ENCODE assay signal across 35 cellular contexts in the genomic region with DNA sequence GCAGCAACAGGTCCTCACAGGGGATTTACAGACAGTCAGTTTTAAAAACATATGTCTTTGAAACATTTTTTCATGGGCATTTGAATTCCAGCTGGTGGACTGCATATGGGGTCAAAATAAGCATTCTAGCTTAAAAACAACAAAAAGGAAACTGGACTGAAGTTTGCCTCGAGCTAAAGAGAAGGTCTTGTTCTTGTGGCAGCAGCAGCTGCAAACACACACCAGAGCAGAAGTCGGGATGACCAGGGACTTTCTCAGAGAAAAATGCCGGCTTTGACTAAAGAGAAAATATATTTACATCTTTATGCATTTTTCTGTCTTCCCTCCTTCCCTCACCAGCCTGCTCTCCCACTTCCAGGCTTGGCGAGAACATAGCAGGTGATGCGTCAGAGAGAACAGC.
"Had no signal": no experiment of that assay in that cellular context is flagged by ENCODE, and none has a peak within 500 bp of the region (broad histone marks: within the 10 kb centered on the region; RNA-seq: fewer than 3 reads in every experiment).

No MANE protein-coding gene starts in this region.

- H3K4me3 ChIP-seq: adrenal gland, body of pancreas, coronary artery, dorsolateral prefrontal cortex, gastrocnemius medialis, heart left ventricle had no signal

- H3K27me3 Mint-ChIP-seq: activated B cell treated with CpG ODN at 0.5 μM for 24 hours had no signal

- H3K4me1 Mint-ChIP-seq: activated B cell treated with CpG ODN at 0.5 μM for 24 hours; activated T-helper 17 cell treated with anti-CD3 and anti-CD28 coated beads, Interleukin-2, amount 50 U/mL, for 72 hours; endodermal cell; T-helper 17 cell had no signal

- H3K4me3 Mint-ChIP-seq: activated B cell treated with CpG ODN at 0.5 μM for 24 hours; activated CD8-positive, alpha-beta T cell treated with anti-CD3 and anti-CD28 coated beads for 36 hours; activated naive CD8-positive, alpha-beta T cell; activated T-cell treated with anti-CD3 and anti-CD28 coated beads, Interleukin-2, amount 50 U/mL, for 4 hours; activated T-helper 17 cell treated with anti-CD3 and anti-CD28 coated beads, Interleukin-2, amount 50 U/mL, for 72 hours; dendritic cell treated with granulocyte-macrophage colony-stimulating factor and Interleukin-4, amounts not matched to agents 40 ng/mL and 50 ng/mL, for 4 days; endodermal cell; T-helper 17 cell; T-helper 2 cell treated with Interferon-gamma antibody and Interleukin-4, amounts not matched to agents 5 μg/mL and 100 μg/mL, for 36 hours had no signal

- H3K27ac ChIP-seq: adrenal gland, body of pancreas, coronary artery, dorsolateral prefrontal cortex, foreskin keratinocyte, gastrocnemius medialis, heart left ventricle, WERI-Rb-1 had no signal

- H3K27ac Mint-ChIP-seq: activated B cell treated with CpG ODN at 0.5 μM for 24 hours; activated CD8-positive, alpha-beta T cell treated with anti-CD3 and anti-CD28 coated beads for 36 hours; activated naive CD8-positive, alpha-beta T cell; activated T-helper 17 cell treated with anti-CD3 and anti-CD28 coated beads, Interleukin-2, amount 50 U/mL, for 72 hours; dendritic cell treated with granulocyte-macrophage colony-stimulating factor and Interleukin-4, amounts not matched to agents 40 ng/mL and 50 ng/mL, for 4 days; endodermal cell; T-helper 17 cell; T-helper 2 cell treated with Interferon-gamma antibody and Interleukin-4, amounts not matched to agents 5 μg/mL and 100 μg/mL, for 36 hours had no signal

- ATAC-seq: activated CD4-positive, CD25-positive, alpha-beta regulatory T cell treated with anti-CD3 and anti-CD28 coated beads, Interleukin-2, amount 50 U/mL, for 24 hours; activated CD8-positive, alpha-beta T cell treated with anti-CD3 and anti-CD28 coated beads for 36 hours; activated T-cell treated with anti-CD3 and anti-CD28 coated beads, Interleukin-2, amount 50 U/mL, for 4 hours; activated T-helper 17 cell treated with anti-CD3 and anti-CD28 coated beads, Interleukin-2, amount 50 U/mL, for 72 hours; body of pancreas; esophagus mucosa; foreskin keratinocyte; gastrocnemius medialis; heart left ventricle; T-helper 17 cell had no signal

- H3K4me1 ChIP-seq: adrenal gland, foreskin keratinocyte, gastrocnemius medialis had no signal

- DNase-seq: activated B cell treated with CpG ODN at 0.5 μM for 24 hours; activated CD4-positive, alpha-beta T cell treated with anti-CD3 and anti-CD28 coated beads for 48 hours; activated CD4-positive, alpha-beta T cell treated with anti-CD3 and anti-CD28 coated beads, Interleukin-2, amount 50 U/mL, for 1 hour; activated CD4-positive, alpha-beta T cell treated with anti-CD3 and anti-CD28 coated beads, Interleukin-2, amount 50 U/mL, for 48 hours; activated CD8-positive, alpha-beta memory T cell treated with anti-CD3 and anti-CD28 coated beads for 24 hours; activated CD8-positive, alpha-beta T cell treated with anti-CD3 and anti-CD28 coated beads for 36 hours; activated effector memory CD4-positive, alpha-beta T cell treated with Interleukin-2 at 50 U/mL for 16 hours; activated gamma-delta T cell treated with Interleukin-2 at 50 U/mL for 16 hours; activated naive CD4-positive, alpha-beta T cell treated with anti-CD3 and anti-CD28 coated beads, Interleukin-2, amount 50 U/mL, for 16 hours; activated naive CD4-positive, alpha-beta T cell treated with Interleukin-2 at 50 U/mL for 16 hours; activated T-cell treated with anti-CD3 and anti-CD28 coated beads, Interleukin-2, amount 50 U/mL, for 4 hours; adrenal gland; amygdala; aorta; body of pancreas; central memory CD4-positive, alpha-beta T cell; cerebellar nuclear complex; dorsolateral prefrontal cortex; effector memory CD4-positive, alpha-beta T cell; endodermal cell; foreskin keratinocyte; gastrocnemius medialis; glutamatergic neuron; heart left ventricle; T-helper 1 cell; T-helper 17 cell; T1000; WERI-Rb-1 had no signal

- H3K9me3 ChIP-seq: adrenal gland, body of pancreas, gastrocnemius medialis had no signal

- H3K9me3 Mint-ChIP-seq: activated B cell treated with CpG ODN at 0.5 μM for 24 hours; activated CD8-positive, alpha-beta T cell treated with anti-CD3 and anti-CD28 coated beads for 36 hours; activated T-cell treated with anti-CD3 and anti-CD28 coated beads, Interleukin-2, amount 50 U/mL, for 4 hours; activated T-helper 17 cell treated with anti-CD3 and anti-CD28 coated beads, Interleukin-2, amount 50 U/mL, for 72 hours; dendritic cell treated with granulocyte-macrophage colony-stimulating factor and Interleukin-4, amounts not matched to agents 40 ng/mL and 50 ng/mL, for 4 days; T-helper 2 cell treated with Interferon-gamma antibody and Interleukin-4, amounts not matched to agents 5 μg/mL and 100 μg/mL, for 36 hours had no signal

- H3K36me3 Mint-ChIP-seq: activated naive CD8-positive, alpha-beta T cell had no signal

- H3K27me3 ChIP-seq: adrenal gland, body of pancreas, foreskin keratinocyte, gastrocnemius medialis, heart left ventricle had no signal

- H3K36me3 ChIP-seq: adrenal gland, gastrocnemius medialis, heart left ventricle, WERI-Rb-1 had no signal
